In the genomic region with DNA sequence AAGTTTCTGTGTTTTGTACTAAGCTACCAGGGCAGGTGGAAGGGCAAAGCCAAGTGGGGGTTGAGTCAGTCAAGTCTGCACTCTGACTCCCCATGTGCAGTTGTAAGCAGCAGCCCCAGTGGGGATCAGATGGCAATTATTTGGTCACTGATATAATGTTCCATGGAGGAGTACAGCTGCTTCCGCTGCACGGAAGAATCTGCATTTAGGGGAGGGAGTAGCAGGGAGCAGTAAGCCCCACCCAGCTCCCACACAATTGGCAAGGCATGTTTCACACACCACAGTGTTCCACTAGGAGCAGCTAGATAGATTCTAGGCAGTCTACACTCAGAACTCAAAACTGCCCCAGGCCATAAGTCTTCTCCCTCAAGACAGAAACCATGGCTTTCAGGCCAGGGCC, we compare ENCODE assay signal across 16 cellular contexts. TPM values are rescaled to one million over a fixed set of nuclear protein-coding genes. Genes with fewer than 3 reads are reported as not detected.
A peak's percentile ranks its signal among the peaks of the same experiment; 100 is the strongest.
DNase-seq lines count a peak whose midpoint lies in the region; ATAC-seq and TF ChIP-seq lines count a peak whose summit lies in the region.
"Had no signal": no experiment of that assay in that cellular context is flagged by ENCODE, and none has a peak within 500 bp of the region (broad histone marks: within the 10 kb centered on the region; RNA-seq: fewer than 3 reads in every experiment).

No MANE protein-coding gene starts in this region.

- 57 to 59% methylated on average over 2 of the region's 2 CpGs for WGBS in aorta, 2 donors
- 20% methylated on average over 1 of the region's 2 CpGs; no CpG with 5 or more reads in 1 of the 2 donors for WGBS in gastroesophageal sphincter (ENCODE audit: low coverage in 1 of 2), 2 donors

- no peak for TF ChIP-seq EP300 in gastroesophageal sphincter (IDR thresholded peaks at IDR 0.05)

- H3K9me3 ChIP-seq in cardiac muscle cell (ENCODE audit: low read depth) (no peaks in the 10 kb centered on the region), aorta (ENCODE audit: control insufficient read depth, low read length) (no peaks in the 10 kb centered on the region), gastroesophageal sphincter (no peaks in the 10 kb centered on the region)
- H3K9me3 ChIP-seq: SJSA1 had no signal

- H3K36me3 ChIP-seq in cardiac muscle cell (no peaks in the 10 kb centered on the region), aorta (ENCODE audit: control insufficient read depth in 1 of 2, insufficient read depth in 2 of 2, low read length in 1 of 2) (no peaks in the 10 kb centered on the region), gastroesophageal sphincter (no peaks in the 10 kb centered on the region)
- H3K36me3 ChIP-seq: SJSA1 had no signal

- TF ChIP-seq CTCF in cardiac muscle cell (IDR thresholded peaks at IDR 0.05; ENCODE audit: low read depth, low read length) (no peak), gastroesophageal sphincter (IDR thresholded peaks at IDR 0.05) (no peak)

- no peaks in the 10 kb centered on the region for H3K27me3 ChIP-seq in cardiac muscle cell
- no peaks in the 10 kb centered on the region for H3K27me3 ChIP-seq in aorta (ENCODE audit: control insufficient read depth in 1 of 2, insufficient read depth in 2 of 2, low read length in 1 of 2)
- H3K27me3 ChIP-seq in gastroesophageal sphincter, result no peaks in the 10 kb centered on the region
- H3K27me3 ChIP-seq: SJSA1 had no signal

- no peak for TF ChIP-seq POLR2A in gastroesophageal sphincter (IDR thresholded peaks at IDR 0.05)

- H3K4me3 ChIP-seq in cardiac muscle cell (no peak overlapping the region), aorta (ENCODE audit: low read length in 2 of 2) (no peak overlapping the region), gastroesophageal sphincter (no peak overlapping the region)
- H3K4me3 ChIP-seq: SJSA1 had no signal

- no peaks in the 10 kb centered on the region for H3K4me1 ChIP-seq in cardiac muscle cell (ENCODE audit: low read depth)
- H3K4me1 ChIP-seq in aorta (ENCODE audit: control insufficient read depth in 1 of 2, insufficient read depth in 2 of 2, low read length in 2 of 2), result peaks cover 0 to 1% of the 10 kb centered on the region in 2 donors
- H3K4me1 ChIP-seq in gastroesophageal sphincter, result peaks cover 0 to 16% (median 0%) of the 10 kb centered on the region in 3 donors
- H3K4me1 ChIP-seq: SJSA1 had no signal

- intact Hi-C loops in cardiac septum (cut with DNase I), result no loop called here
- intact Hi-C loops in aorta (cut with DNase I), result loop anchor here (10.0 kb wide), 2 partner anchors 48 to 622 kb away; partner anchors contain the start of gene NEXMIF (in 1 of the 2)

- H3K27ac ChIP-seq in cardiac muscle cell (peak overlapping the region; percentile 48), aorta (ENCODE audit: low read depth in 1 of 2, low read length in 2 of 2) (no peak overlapping the region), gastroesophageal sphincter (peak overlapping the region in 2 of 4 donors; percentile 43 to 50)
- H3K27ac ChIP-seq: SJSA1 had no signal

- DNase-seq in cardiac muscle cell (ENCODE audit: low read depth in 1 of 2, low spot score in 1 of 2), result no peak
- no peak for DNase-seq in cardiac septum (ENCODE audit: low spot score)
- peak; percentile 34 for DNase-seq in NCI-H2107 (lab: John Stamatoyannopoulos, UW)
- DNase-seq in left kidney (ENCODE audit: low read depth, low spot score), result peak; percentile 17
- DNase-seq in aorta, result no peak
- DNase-seq: CD4-positive, alpha-beta T cell; GOT3; NCI-H1092; NCI-H1694; NCI-H2171; NCI-H748 treated with DMSO at 0.1 percent for 48 hours; SW 1271 had no signal

- ATAC-seq in aorta (ENCODE audit: low FRiP score), result peak; percentile 15
- no peak for ATAC-seq in gastroesophageal sphincter
- ATAC-seq in GM21529 (IDR thresholded peaks at IDR 0.05; ENCODE audit: unreplicated experiment), result no peak

RNA-seq across cellular contexts. Expression of gene ZDHHC15, which starts 24.3 kb away (rescaled TPM):
- 2.0 and 2.9 TPM in 2 replicates for total RNA-seq in cardiac muscle cell
- 1.9 and 3.9 TPM in 2 replicates for polyA plus RNA-seq in cardiac muscle cell
- total RNA-seq in cardiac septum, result 2.0 TPM
- total RNA-seq in aorta, result 1 to 10 TPM; 3.1 to 4.8 TPM
- polyA plus RNA-seq in aorta, result 1 to 10 TPM in 1 of 2 donors, under 1 TPM in 1; 0.88 to 1.6 TPM
- 1 to 10 TPM; 2.7 to 3.1 (median 2.8) TPM for total RNA-seq in gastroesophageal sphincter
- total RNA-seq: NCI-H460, SJSA1 had no signal

Comparison
In these comparisons a context has a peak if more than half of its experiments do, and no peak if none do; other contexts are left out.
1. DNase-seq: peak in NCI-H2107 (single experiment) and left kidney (single experiment); none in cardiac muscle cell (0 of 2), cardiac septum (single experiment) and aorta (0 of 2).